ENCODE assay signal across 8 cellular contexts in the genomic region with DNA sequence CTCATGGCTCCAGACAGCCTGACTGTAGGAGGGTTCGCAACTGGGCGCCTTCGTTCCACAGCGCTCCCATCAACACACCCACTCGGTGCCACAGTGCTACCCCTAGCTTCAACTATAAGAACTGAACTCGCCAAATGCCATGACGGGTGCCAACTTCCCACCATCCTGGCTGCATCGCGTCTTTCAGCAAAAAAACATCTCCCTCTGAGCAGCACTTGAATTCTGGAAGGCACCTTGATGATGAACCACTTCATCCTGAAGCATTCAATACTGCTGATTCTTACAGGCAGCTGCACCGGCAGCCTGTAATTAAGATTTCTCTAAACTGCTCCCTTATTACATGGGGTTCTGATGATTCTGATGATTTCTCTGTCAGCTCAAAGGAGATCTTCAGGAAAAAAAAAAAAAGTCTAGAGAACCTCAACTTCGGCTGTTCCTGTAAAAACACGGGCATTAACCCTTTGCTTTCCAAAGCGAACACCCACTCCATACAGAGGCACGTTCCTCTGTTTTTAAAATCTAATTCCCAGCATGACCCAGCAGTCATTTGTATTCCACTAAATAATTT. TPM values are rescaled to one million over a fixed set of nuclear protein-coding genes. Genes with fewer than 3 reads are reported as not detected.
DNase-seq lines count a peak whose midpoint lies in the region; ATAC-seq and TF ChIP-seq lines count a peak whose summit lies in the region.

No MANE protein-coding gene starts in this region.

- peak overlapping the region; percentile 76 for H3K4me3 ChIP-seq in epithelial cell of esophagus (ENCODE audit: low read length)
- H3K4me3 ChIP-seq in mesodermal cell (ENCODE audit: extremely low read depth, insufficient read depth, low read length, poor library complexity, severe bottlenecking), result peak overlapping the region; percentile 89

- H3K27ac ChIP-seq in mesodermal cell (ENCODE audit: low read depth, low read length, severe bottlenecking), result no peak overlapping the region

- peak overlapping the region; percentile 73 for H3K4me3 Mint-ChIP-seq in activated CD8-positive, alpha-beta T cell treated with anti-CD3 and anti-CD28 coated beads, Interleukin-2, amount 10 ng/mL, durations not matched to agents 7 days and 5 days
- H3K4me3 Mint-ChIP-seq in stimulated activated naive B cell treated with anti-CD40 and anti-IgM and Interleukin-4, amounts not matched to agents 10 μg/mL and 1 μg/mL and 100 μg/mL, for 72 hours, result peak overlapping the region; percentile 86 to 92

- H3K36me3 Mint-ChIP-seq in activated CD8-positive, alpha-beta T cell treated with anti-CD3 and anti-CD28 coated beads, Interleukin-2, amount 10 ng/mL, durations not matched to agents 7 days and 5 days (ENCODE audit: low read depth), result no peaks in the 10 kb centered on the region
- H3K36me3 Mint-ChIP-seq in stimulated activated naive B cell treated with anti-CD40 and anti-IgM and Interleukin-4, amounts not matched to agents 10 μg/mL and 1 μg/mL and 100 μg/mL, for 72 hours, result no peaks in the 10 kb centered on the region

- peaks cover 8% of the 10 kb centered on the region for H3K4me1 ChIP-seq in mesodermal cell (ENCODE audit: control insufficient read depth, insufficient read depth, low read length, poor library complexity, severe bottlenecking)

- no peak overlapping the region for H3K27ac Mint-ChIP-seq in activated CD8-positive, alpha-beta T cell treated with anti-CD3 and anti-CD28 coated beads, Interleukin-2, amount 10 ng/mL, durations not matched to agents 7 days and 5 days
- peak overlapping the region; percentile 91 for H3K27ac Mint-ChIP-seq in stimulated activated naive B cell treated with anti-CD40 and anti-IgM and Interleukin-4, amounts not matched to agents 10 μg/mL and 1 μg/mL and 100 μg/mL, for 72 hours

- H3K9me3 ChIP-seq in mesodermal cell (ENCODE audit: control insufficient read depth, low read length), result no peaks in the 10 kb centered on the region

- TF ChIP-seq CTCF in epithelial cell of esophagus (IDR thresholded peaks at IDR 0.05; ENCODE audit: insufficient read depth, low read depth, low read length, missing control alignments), result peak; percentile 62

- no peaks in the 10 kb centered on the region for H3K36me3 ChIP-seq in mesodermal cell (ENCODE audit: control insufficient read depth, insufficient read depth, low read length)

- peak; percentile 40 for DNase-seq in NCI-H2171 treated with DMSO at 0.1 percent for 48 hours (lab: John Stamatoyannopoulos, UW)
- DNase-seq in NCI-H2171 (lab: John Stamatoyannopoulos, UW), result no peak
- peak; percentile 10 for DNase-seq in NCI-H146 treated with DMSO at 0.1 percent for 48 hours (lab: John Stamatoyannopoulos, UW; ENCODE audit: unreplicated experiment)
- peak; percentile 46 for DNase-seq in activated CD8-positive, alpha-beta T cell treated with anti-CD3 and anti-CD28 coated beads, Interleukin-2, amount 10 ng/mL, durations not matched to agents 7 days and 5 days
- DNase-seq in epithelial cell of esophagus (ENCODE audit: low read depth), result peak; percentile 70
- DNase-seq in stimulated activated naive B cell treated with anti-CD40 and anti-IgM and Interleukin-4, amounts not matched to agents 10 μg/mL and 1 μg/mL and 100 μg/mL, for 72 hours, result peak; percentile 18

- ATAC-seq in activated CD8-positive, alpha-beta T cell treated with anti-CD3 and anti-CD28 coated beads, Interleukin-2, amount 10 ng/mL, durations not matched to agents 7 days and 5 days, result no peak
- peak; percentile 63 for ATAC-seq in stimulated activated naive B cell treated with anti-CD40 and anti-IgM and Interleukin-4, amounts not matched to agents 10 μg/mL and 1 μg/mL and 100 μg/mL, for 72 hours (replicated peaks)
- ATAC-seq in GM19397 (IDR thresholded peaks at IDR 0.05; ENCODE audit: unreplicated experiment), result no peak

- WGBS in mesodermal cell (ENCODE audit: insufficient coverage in 2 of 2), 2 experiments, result 8 to 17% methylated on average over 11 to 12 of the region's 14 CpGs

- H3K27me3 Mint-ChIP-seq in activated CD8-positive, alpha-beta T cell treated with anti-CD3 and anti-CD28 coated beads, Interleukin-2, amount 10 ng/mL, durations not matched to agents 7 days and 5 days (ENCODE audit: low read depth), result peaks cover 47% of the 10 kb centered on the region
- peaks cover 9 to 12% of the 10 kb centered on the region in 2 donors for H3K27me3 Mint-ChIP-seq in stimulated activated naive B cell treated with anti-CD40 and anti-IgM and Interleukin-4, amounts not matched to agents 10 μg/mL and 1 μg/mL and 100 μg/mL, for 72 hours

- CTCF ChIA-PET in activated CD8-positive, alpha-beta T cell treated with anti-CD3 and anti-CD28 coated beads, Interleukin-2, amount 10 ng/mL, durations not matched to agents 7 days and 5 days (lab: Charles Lee), result interaction anchor here (1.2 to 3.9 kb wide), 3 partner anchors 11 to 51 kb away, joined by 3 to 28 read pairs (median 3); no protein-coding TSS in a partner anchor

- H3K9me3 Mint-ChIP-seq in activated CD8-positive, alpha-beta T cell treated with anti-CD3 and anti-CD28 coated beads, Interleukin-2, amount 10 ng/mL, durations not matched to agents 7 days and 5 days (ENCODE audit: insufficient read depth), result no peaks in the 10 kb centered on the region
- no peaks in the 10 kb centered on the region for H3K9me3 Mint-ChIP-seq in stimulated activated naive B cell treated with anti-CD40 and anti-IgM and Interleukin-4, amounts not matched to agents 10 μg/mL and 1 μg/mL and 100 μg/mL, for 72 hours

- POLR2A ChIA-PET in activated CD8-positive, alpha-beta T cell treated with anti-CD3 and anti-CD28 coated beads, Interleukin-2, amount 10 ng/mL, durations not matched to agents 7 days and 5 days (lab: Charles Lee), result no interaction called here

- H3K4me1 Mint-ChIP-seq in activated CD8-positive, alpha-beta T cell treated with anti-CD3 and anti-CD28 coated beads, Interleukin-2, amount 10 ng/mL, durations not matched to agents 7 days and 5 days (ENCODE audit: low read depth), result peaks cover 15% of the 10 kb centered on the region
- peaks cover 13 to 28% of the 10 kb centered on the region in 2 donors for H3K4me1 Mint-ChIP-seq in stimulated activated naive B cell treated with anti-CD40 and anti-IgM and Interleukin-4, amounts not matched to agents 10 μg/mL and 1 μg/mL and 100 μg/mL, for 72 hours

RNA-seq across cellular contexts. Expression of gene CYTH3, which starts 1.2 kb away (rescaled TPM):
- total RNA-seq in activated CD8-positive, alpha-beta T cell treated with anti-CD3 and anti-CD28 coated beads, Interleukin-2, amount 10 ng/mL, durations not matched to agents 7 days and 5 days, result 1 to 10 TPM; 1.9 to 2.3 TPM
- 19.2 TPM for polyA plus RNA-seq in mesodermal cell (2013, experiment 1 of 2)
- polyA plus RNA-seq in mesodermal cell (2013, experiment 2 of 2), result 17.6 TPM

Comparison
In these comparisons a context has a peak if more than half of its experiments do, and no peak if none do; other contexts are left out.
1. ATAC-seq: peak in stimulated activated naive B cell treated with anti-CD40 and anti-IgM and Interleukin-4, amounts not matched to agents 10 μg/mL and 1 μg/mL and 100 μg/mL, for 72 hours (2 of 2); none in activated CD8-positive, alpha-beta T cell treated with anti-CD3 and anti-CD28 coated beads, Interleukin-2, amount 10 ng/mL, durations not matched to agents 7 days and 5 days (single experiment) and GM19397 (single experiment).